7 cellular contexts compared by ENCODE assay signal in genomic region chr11:60923800-60924109, GRCh38. TPM values are rescaled to one million over a fixed set of nuclear protein-coding genes. Genes with fewer than 3 reads are reported as not detected.
DNase-seq lines count a peak whose midpoint lies in the region; ATAC-seq and TF ChIP-seq lines count a peak whose summit lies in the region.

No MANE protein-coding gene starts in this region.

- H3K36me3 ChIP-seq in GM23248 (ENCODE audit: low read depth) (no peaks in the 10 kb centered on the region), SK-N-MC (ENCODE audit: insufficient read depth, low read length) (peaks cover 44% of the 10 kb centered on the region), heart right ventricle (peaks cover 0 to 44% (median 32%) of the 10 kb centered on the region in 9 donors)

- WGBS in GM23248 (ENCODE audit: low coverage in 1 of 2, low lambda C conversion rate in 2 of 2, missing lambda C conversion rate in 2 of 2), 2 experiments: 60 to 66% methylated on average over 6 of the region's 6 CpGs
- WGBS in heart right ventricle, 2 donors: 52 to 54% methylated on average over 6 of the region's 6 CpGs

- no peaks in the 10 kb centered on the region for H4K20me1 ChIP-seq in GM23248 (ENCODE audit: insufficient read depth)

- ATAC-seq in heart right ventricle (peak in 2 of 8 donors; percentile 6 to 23), HG03469 (IDR thresholded peaks at IDR 0.05; ENCODE audit: unreplicated experiment) (no peak), GM19324 (IDR thresholded peaks at IDR 0.05; ENCODE audit: low FRiP score, unreplicated experiment) (no peak)

- peak overlapping the region; percentile 64 for H3K4me2 ChIP-seq in GM23248 (ENCODE audit: unreplicated experiment)

- no peak overlapping the region for H2AFZ ChIP-seq in GM23248

- H3F3A ChIP-seq in GM23248 (ENCODE audit: insufficient read depth): no peaks in the 10 kb centered on the region

- DNase-seq in GM23248 (no peak), SK-N-MC (ENCODE audit: low read depth, low spot score) (no peak), heart right ventricle (no peak), skeletal muscle cell (ENCODE audit: low read depth) (no peak), NCI-H2196 treated with DMSO at 0.1 percent for 48 hours (lab: John Stamatoyannopoulos, UW; ENCODE audit: unreplicated experiment) (no peak)

- H3K9ac ChIP-seq in GM23248 (no peak overlapping the region), SK-N-MC (ENCODE audit: insufficient read length) (peak overlapping the region; percentile 22)

- no peaks in the 10 kb centered on the region for H3K9me3 ChIP-seq in GM23248 (ENCODE audit: low read depth)
- H3K9me3 ChIP-seq in SK-N-MC (ENCODE audit: low read depth, low read length): no peaks in the 10 kb centered on the region
- H3K9me3 ChIP-seq in heart right ventricle: no peaks in the 10 kb centered on the region

- H3K27me3 ChIP-seq in GM23248 (replicated peaks; ENCODE audit: insufficient read depth): no peaks in the 10 kb centered on the region
- peaks cover 0 to 46% (median 12%) of the 10 kb centered on the region in 7 donors for H3K27me3 ChIP-seq in heart right ventricle

- H3K79me2 ChIP-seq in GM23248 (ENCODE audit: insufficient read depth): peaks cover 16% of the 10 kb centered on the region

- no peak for TF ChIP-seq CTCF in heart right ventricle (IDR thresholded peaks at IDR 0.05)

- no peaks in the 10 kb centered on the region for H3K9me2 ChIP-seq in GM23248 (ENCODE audit: insufficient read depth)

- H3K27ac ChIP-seq in GM23248: no peak overlapping the region
- H3K27ac ChIP-seq in SK-N-MC: no peak overlapping the region
- H3K27ac ChIP-seq in heart right ventricle: no peak overlapping the region

- intact Hi-C loops in heart right ventricle (cut with DNase I): no loop called here

- no peak overlapping the region; the same call in 1 of the 2 replicates for H3K4me3 ChIP-seq in GM23248
- H3K4me3 ChIP-seq in SK-N-MC: peak overlapping the region; percentile 91
- peak overlapping the region in 9 of 10 donors; percentile 66 to 90 (median 68) for H3K4me3 ChIP-seq in heart right ventricle
- H3K4me3 ChIP-seq in skeletal muscle cell (ENCODE audit: low read depth, low read length): peak overlapping the region; percentile 82

- in situ Hi-C loops in GM23248 (cut with MboI): no loop called here

- H3K4me1 ChIP-seq in GM23248 (ENCODE audit: insufficient read depth) (peaks cover 16% of the 10 kb centered on the region; the same call in 1 of the 2 replicates), heart right ventricle (peaks cover 4 to 44% (median 35%) of the 10 kb centered on the region in 9 donors)

RNA-seq across cellular contexts. Expression of gene TMEM132A, which starts 0.5 kb away (rescaled TPM):
- 27.2 and 28.2 TPM in 2 replicates for total RNA-seq in GM23248 (2014; rRNA removed; shearing (Covaris generic))
- 10.1 and 12.2 TPM in 2 replicates for polyA plus RNA-seq in GM23248 (2016; fragmentation: Nextera tagmentation; extraction: Ambion mirVana)
- 10 to 100 TPM in 2 of 10 donors, 1 to 10 TPM in 8; 3.7 to 12.9 (median 6.5) TPM for total RNA-seq in heart right ventricle
- 10 to 100 TPM; 10.0 to 16.4 TPM for polyA plus RNA-seq in heart right ventricle

RNA-seq across cellular contexts. Expression of gene TMEM109, which starts 9.8 kb away (rescaled TPM):
- 27.2 and 35.9 TPM in 2 replicates for total RNA-seq in GM23248 (2014; rRNA removed; shearing (Covaris generic))
- polyA plus RNA-seq in GM23248 (2016; fragmentation: Nextera tagmentation; extraction: Ambion mirVana) (95.2 and 97.9 TPM in 2 replicates), heart right ventricle (100 to 1,000 TPM in 1 of 2 donors, 10 to 100 TPM in 1; 53.3 to 121 TPM)
- 100 to 1,000 TPM in 2 of 10 donors, 10 to 100 TPM in 8; 78.6 to 115 (median 92.7) TPM for total RNA-seq in heart right ventricle

RNA-seq across cellular contexts. Expression of gene PRPF19, which starts 17.4 kb away (rescaled TPM):
- total RNA-seq in GM23248 (2014; rRNA removed; shearing (Covaris generic)): 47.9 and 58.9 TPM in 2 replicates
- polyA plus RNA-seq in GM23248 (2016; fragmentation: Nextera tagmentation; extraction: Ambion mirVana): 17.4 and 19.1 TPM in 2 replicates
- total RNA-seq in heart right ventricle: 10 to 100 TPM; 32.0 to 49.7 (median 39.4) TPM
- 10 to 100 TPM; 50.3 to 53.0 TPM for polyA plus RNA-seq in heart right ventricle

RNA-seq across cellular contexts. Expression of gene SLC15A3, which starts 28.2 kb away (rescaled TPM):
- total RNA-seq in GM23248 (2014; rRNA removed; shearing (Covaris generic)): 0.51 and 2.2 TPM in 2 replicates
- polyA plus RNA-seq in GM23248 (2016; fragmentation: Nextera tagmentation; extraction: Ambion mirVana): 1.1 and 1.5 TPM in 2 replicates
- 10 to 100 TPM in 9 of 10 donors, 1 to 10 TPM in 1; 9.5 to 52.4 (median 18.5) TPM for total RNA-seq in heart right ventricle
- polyA plus RNA-seq in heart right ventricle: 10 to 100 TPM; 21.3 to 36.9 TPM

RNA-seq across cellular contexts. Expression of gene CD6, which starts 47.7 kb away (rescaled TPM):
- total RNA-seq in GM23248 (2014; rRNA removed; shearing (Covaris generic)): not detected in 2 replicates
- polyA plus RNA-seq in GM23248 (2016; fragmentation: Nextera tagmentation; extraction: Ambion mirVana) (not detected in 2 replicates), heart right ventricle (under 1 TPM; 0.07 to 0.12 TPM)
- 1 to 10 TPM in 2 of 10 donors, under 1 TPM in 7, not detected in 1; 0.17 to 4.5 (median 0.46) TPM for total RNA-seq in heart right ventricle
